Comparison of ENCODE assay signal across 8 cellular contexts in genomic region chr19:50204811-50205675, GRCh38. TPM values are rescaled to one million over a fixed set of nuclear protein-coding genes. Genes with fewer than 3 reads are reported as not detected.
DNase-seq lines count a peak whose midpoint lies in the region; FAIRE-seq and TF ChIP-seq lines count a peak whose summit lies in the region.

No MANE protein-coding gene starts in this region.

- WGBS in endodermal cell (ENCODE audit: insufficient coverage in 1 of 2, insufficient read length in 1 of 2), 2 experiments = 40 to 50% methylated on average over 16 to 49 of the region's 49 CpGs

- H3K9ac ChIP-seq in endodermal cell (ENCODE audit: extremely low read depth, low read length, poor library complexity, severe bottlenecking) = no peak overlapping the region

- peaks cover 42% of the 10 kb centered on the region for H3K27me3 Mint-ChIP-seq in endodermal cell (ENCODE audit: insufficient read depth)

- H3K27me3 ChIP-seq in endodermal cell (ENCODE audit: control insufficient read depth, insufficient read depth, low read length, poor library complexity, severe bottlenecking) (peaks cover 21% of the 10 kb centered on the region), muscle layer of duodenum (ENCODE audit: low read depth, low read length) (peaks cover 22% of the 10 kb centered on the region)

- H3K4me1 Mint-ChIP-seq in endodermal cell = peaks cover 3% of the 10 kb centered on the region

- H3K4me3 ChIP-seq in endodermal cell (ENCODE audit: low read length) (peak overlapping the region; percentile 49), muscle layer of duodenum (ENCODE audit: low read depth in 1 of 2, low read length in 2 of 2) (no peak overlapping the region)

- H3K9me3 ChIP-seq in endodermal cell (ENCODE audit: control insufficient read depth, low read length) = peaks cover 7% of the 10 kb centered on the region
- no peaks in the 10 kb centered on the region for H3K9me3 ChIP-seq in muscle layer of duodenum (ENCODE audit: control insufficient read depth in 1 of 2, low read length in 2 of 2)

- TF ChIP-seq POLR2A in H54 (IDR thresholded peaks at IDR 0.05; ENCODE audit: low read depth, low read length) = no peak

- H3K36me3 ChIP-seq in endodermal cell (ENCODE audit: control insufficient read depth, insufficient read depth, low read length) (no peaks in the 10 kb centered on the region), muscle layer of duodenum (ENCODE audit: control insufficient read depth in 1 of 2, insufficient read depth in 2 of 2, low read length in 2 of 2) (no peaks in the 10 kb centered on the region)

- H3K4me1 ChIP-seq in endodermal cell (ENCODE audit: control insufficient read depth, insufficient read depth, low read length) (no peaks in the 10 kb centered on the region), muscle layer of duodenum (ENCODE audit: control insufficient read depth in 1 of 2, insufficient read depth in 2 of 2, low read length in 2 of 2) (peaks cover 0 to 19% of the 10 kb centered on the region in 2 donors)

- peaks cover 1% of the 10 kb centered on the region for H3K36me3 Mint-ChIP-seq in endodermal cell (ENCODE audit: low read depth)

- no peaks in the 10 kb centered on the region for H3K9me3 Mint-ChIP-seq in endodermal cell

- peak overlapping the region; percentile 57 for H3K4me3 Mint-ChIP-seq in endodermal cell

- no peak for TF ChIP-seq CTCF in endodermal cell (conservative IDR thresholded peaks at IDR 0.05)

- no peak overlapping the region for H3K27ac ChIP-seq in endodermal cell (ENCODE audit: low read depth, low read length)
- H3K27ac ChIP-seq in muscle layer of duodenum (ENCODE audit: low read length) = peak overlapping the region; percentile 75

- peak; percentile 83 for DNase-seq in DMS153 (lab: John Stamatoyannopoulos, UW)
- DNase-seq in NCI-H2029 (lab: John Stamatoyannopoulos, UW) = peak; percentile 90
- peak; percentile 97 for DNase-seq in endodermal cell
- no peak for DNase-seq in COR-L47 (lab: John Stamatoyannopoulos, UW)
- no peak for DNase-seq in superior temporal gyrus (ENCODE audit: extremely low spot score)
- no peak for DNase-seq in SKM-1 treated with dmso at 0.1 percent for 144 hours (lab: John Stamatoyannopoulos, UW; ENCODE audit: unreplicated experiment)
- no peak for DNase-seq in H54 (ENCODE audit: insufficient read length, low spot score)

- peak overlapping the region; percentile 89 for H3K27ac Mint-ChIP-seq in endodermal cell

- no peak for FAIRE-seq in H54 (lab: Jason Lieb, UNC)

RNA-seq across cellular contexts. Expression of gene MYH14, which starts 1.6 kb away (rescaled TPM):
- total RNA-seq in endodermal cell = 10 to 100 TPM; 12.8 to 16.7 TPM
- polyA plus RNA-seq in endodermal cell (2013, experiment 1 of 2) = 1.1 TPM
- 0.99 TPM for polyA plus RNA-seq in endodermal cell (2013, experiment 2 of 2)

RNA-seq across cellular contexts. Expression of gene IZUMO2, which starts 42.0 kb away (rescaled TPM):
- total RNA-seq in endodermal cell = not detected
- not detected for polyA plus RNA-seq in endodermal cell (2013, experiment 1 of 2)
- polyA plus RNA-seq in endodermal cell (2013, experiment 2 of 2) = not detected

Comparison
In these comparisons a context has a peak if more than half of its experiments do, and no peak if none do; other contexts are left out.
1. DNase-seq: peak in DMS153 (single experiment), NCI-H2029 (single experiment) and endodermal cell (single experiment); none in COR-L47 (single experiment), superior temporal gyrus (single experiment), SKM-1 treated with dmso at 0.1 percent for 144 hours (single experiment) and H54 (single experiment).